ENCODE assay signal across 2 cellular contexts in the genomic region with DNA sequence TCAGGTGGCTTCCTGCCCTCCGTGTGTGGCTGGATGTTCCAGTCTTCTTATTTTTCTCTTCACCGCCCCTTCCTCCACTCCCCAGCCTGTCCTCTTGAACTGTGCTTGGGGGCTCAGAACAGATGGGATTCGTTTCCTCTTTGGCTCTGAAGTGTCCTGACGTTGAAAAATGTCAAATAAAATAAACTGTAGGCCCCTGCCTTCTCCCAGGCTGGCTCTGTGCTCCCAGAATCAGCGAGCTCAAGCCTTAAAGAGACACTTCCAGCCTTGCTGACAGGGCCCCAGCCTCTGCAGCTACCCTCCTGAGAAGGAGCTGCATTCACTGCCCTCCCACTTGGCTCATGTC.
TF ChIP-seq lines count a peak whose summit lies in the region.

No MANE protein-coding gene starts in this region.

TF ChIP-seq in liver, 16 proteins besides CTCF, POLR2A, EP300 and RAD21 (continued from another document):
- peak; percentile 33 for TF ChIP-seq NR2F2 (IDR thresholded peaks at IDR 0.05)
- no peak for TF ChIP-seq YY1 (IDR thresholded peaks at IDR 0.05)
- peak in 1 of 2 donors; percentile 23 for TF ChIP-seq RXRA (IDR thresholded peaks at IDR 0.05)
- TF ChIP-seq, protein P1, sequence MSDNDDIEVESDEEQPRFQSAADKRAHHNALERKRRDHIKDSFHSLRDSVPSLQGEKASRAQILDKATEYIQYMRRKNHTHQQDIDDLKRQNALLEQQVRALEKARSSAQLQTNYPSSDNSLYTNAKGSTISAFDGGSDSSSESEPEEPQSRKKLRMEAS (IDR thresholded peaks at IDR 0.05) = no peak

TF ChIP-seq in HepG2, 621 proteins besides CTCF, POLR2A, EP300 and RAD21 (continued from another document):
- TF ChIP-seq, protein P2, sequence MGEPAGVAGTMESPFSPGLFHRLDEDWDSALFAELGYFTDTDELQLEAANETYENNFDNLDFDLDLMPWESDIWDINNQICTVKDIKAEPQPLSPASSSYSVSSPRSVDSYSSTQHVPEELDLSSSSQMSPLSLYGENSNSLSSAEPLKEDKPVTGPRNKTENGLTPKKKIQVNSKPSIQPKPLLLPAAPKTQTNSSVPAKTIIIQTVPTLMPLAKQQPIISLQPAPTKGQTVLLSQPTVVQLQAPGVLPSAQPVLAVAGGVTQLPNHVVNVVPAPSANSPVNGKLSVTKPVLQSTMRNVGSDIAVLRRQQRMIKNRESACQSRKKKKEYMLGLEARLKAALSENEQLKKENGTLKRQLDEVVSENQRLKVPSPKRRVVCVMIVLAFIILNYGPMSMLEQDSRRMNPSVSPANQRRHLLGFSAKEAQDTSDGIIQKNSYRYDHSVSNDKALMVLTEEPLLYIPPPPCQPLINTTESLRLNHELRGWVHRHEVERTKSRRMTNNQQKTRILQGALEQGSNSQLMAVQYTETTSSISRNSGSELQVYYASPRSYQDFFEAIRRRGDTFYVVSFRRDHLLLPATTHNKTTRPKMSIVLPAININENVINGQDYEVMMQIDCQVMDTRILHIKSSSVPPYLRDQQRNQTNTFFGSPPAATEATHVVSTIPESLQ (CRISPR knock-in tag; conservative IDR thresholded peaks at IDR 0.05) = no peak
- no peak for TF ChIP-seq ZSCAN25 (CRISPR knock-in tag; IDR thresholded peaks at IDR 0.05)
- TF ChIP-seq ZSCAN29 (CRISPR knock-in tag; conservative IDR thresholded peaks at IDR 0.05) = no peak
- TF ChIP-seq ZNF224 (CRISPR knock-in tag; IDR thresholded peaks at IDR 0.05) = no peak
- TF ChIP-seq EEA1 (CRISPR knock-in tag; IDR thresholded peaks at IDR 0.05; ENCODE audit: borderline replicate concordance) = no peak
- TF ChIP-seq TOPORS (CRISPR knock-in tag; IDR thresholded peaks at IDR 0.05) = no peak
- no peak for TF ChIP-seq ZNF432 (CRISPR knock-in tag; IDR thresholded peaks at IDR 0.05; ENCODE audit: borderline replicate concordance)
- TF ChIP-seq ZKSCAN5 (CRISPR knock-in tag; IDR thresholded peaks at IDR 0.05) = no peak
- TF ChIP-seq, protein P3, sequence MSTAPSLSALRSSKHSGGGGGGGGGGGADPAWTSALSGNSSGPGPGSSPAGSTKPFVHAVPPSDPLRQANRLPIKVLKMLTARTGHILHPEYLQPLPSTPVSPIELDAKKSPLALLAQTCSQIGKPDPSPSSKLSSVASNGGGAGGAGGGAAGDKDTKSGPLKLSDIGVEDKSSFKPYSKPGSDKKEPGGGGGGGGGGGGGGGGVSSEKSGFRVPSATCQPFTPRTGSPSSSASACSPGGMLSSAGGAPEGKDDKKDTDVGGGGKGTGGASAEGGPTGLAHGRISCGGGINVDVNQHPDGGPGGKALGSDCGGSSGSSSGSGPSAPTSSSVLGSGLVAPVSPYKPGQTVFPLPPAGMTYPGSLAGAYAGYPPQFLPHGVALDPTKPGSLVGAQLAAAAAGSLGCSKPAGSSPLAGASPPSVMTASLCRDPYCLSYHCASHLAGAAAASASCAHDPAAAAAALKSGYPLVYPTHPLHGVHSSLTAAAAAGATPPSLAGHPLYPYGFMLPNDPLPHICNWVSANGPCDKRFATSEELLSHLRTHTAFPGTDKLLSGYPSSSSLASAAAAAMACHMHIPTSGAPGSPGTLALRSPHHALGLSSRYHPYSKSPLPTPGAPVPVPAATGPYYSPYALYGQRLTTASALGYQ (CRISPR knock-in tag; IDR thresholded peaks at IDR 0.05) = no peak
- no peak for TF ChIP-seq XRCC5 (optimal IDR thresholded peaks at IDR 0.05; ENCODE audit: low read length)
- no peak for TF ChIP-seq ZNF724P (CRISPR knock-in tag; IDR thresholded peaks at IDR 0.05; ENCODE audit: borderline replicate concordance)
- TF ChIP-seq ZC3H13 (CRISPR knock-in tag; IDR thresholded peaks at IDR 0.05) = no peak
- TF ChIP-seq ZNF33A (CRISPR knock-in tag; IDR thresholded peaks at IDR 0.05; ENCODE audit: borderline replicate concordance) = no peak
- no peak for TF ChIP-seq NCOA1 (CRISPR knock-in tag; IDR thresholded peaks at IDR 0.05)
- TF ChIP-seq ZBTB7A (CRISPR knock-in tag; IDR thresholded peaks at IDR 0.05) = no peak
